25 cellular contexts compared by ENCODE assay signal in the genomic region with DNA sequence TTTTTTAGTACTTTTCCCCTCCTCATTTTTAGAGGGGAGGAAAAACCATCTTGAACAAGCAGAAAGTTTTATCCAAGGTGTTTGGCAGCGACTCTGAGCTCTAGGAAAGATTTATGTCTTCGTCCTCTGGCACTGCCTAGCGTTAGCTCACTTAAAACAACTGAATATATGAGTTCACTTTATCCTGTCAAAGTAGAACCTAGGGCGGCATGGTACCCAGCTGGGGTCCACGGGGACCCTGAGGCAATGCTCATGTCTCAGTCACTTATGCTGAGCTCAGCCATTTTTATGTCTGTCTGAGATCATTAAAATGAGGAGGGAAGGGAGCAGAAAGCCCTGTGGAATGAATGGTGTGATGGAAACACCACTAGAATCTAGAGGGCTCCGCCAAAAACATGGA. TPM values are rescaled to one million over a fixed set of nuclear protein-coding genes. Genes with fewer than 3 reads are reported as not detected.
DNase-seq lines count a peak whose midpoint lies in the region; ATAC-seq, FAIRE-seq and TF ChIP-seq lines count a peak whose summit lies in the region.
"Had no signal": no experiment of that assay in that cellular context is flagged by ENCODE, and none has a peak within 500 bp of the region (broad histone marks: within the 10 kb centered on the region; RNA-seq: fewer than 3 reads in every experiment).

No MANE protein-coding gene starts in this region.

- TF ChIP-seq EP300 in A549 (IDR thresholded peaks at IDR 0.05), result no peak
- no peak for TF ChIP-seq EP300 in K562 (IDR thresholded peaks at IDR 0.05; ENCODE audit: low read length)

- H3K4me3 ChIP-seq in A549 (no peak overlapping the region), HEK293 (ENCODE audit: low read depth, low read length) (no peak overlapping the region), K562 (no peak overlapping the region)
- H3K4me3 ChIP-seq: GM23248 had no signal

- no peaks in the 10 kb centered on the region for H3K9me1 ChIP-seq in K562 (ENCODE audit: control insufficient read depth, insufficient read depth, low read length)

- CTCF ChIA-PET in A549 (lab: Yijun Ruan, JAX) (interaction anchor here (0.9 to 3.7 kb wide), 3 partner anchors 8 to 259 kb away, joined by 3 to 15 read pairs (median 5); no protein-coding TSS in a partner anchor), HEK293 (lab: Yijun Ruan, JAX) (interaction anchor here (0.8 to 2.8 kb wide), 5 partner anchors 8 to 182 kb away, joined by 3 to 11 read pairs (median 7); no protein-coding TSS in a partner anchor), K562 (lab: Yijun Ruan, JAX; ENCODE audit: low intra/inter-chr PET ratio) (no interaction called here)

- no peak for TF ChIP-seq CTCF in A549 (IDR thresholded peaks at IDR 0.05)
- TF ChIP-seq CTCF in HEK293 (tag by site-specific recombination; IDR thresholded peaks at IDR 0.05), result no peak
- TF ChIP-seq CTCF in K562 (IDR thresholded peaks at IDR 0.05 in 2 of 3, conservative IDR thresholded peaks at IDR 0.05 in 1 of 3; ENCODE audit: insufficient read depth in 2 of 3, low read depth in 1 of 3, low read length in 3 of 3), result no peak
- TF ChIP-seq CTCF in omental fat pad (IDR thresholded peaks at IDR 0.05), result no peak

- peaks cover 2 to 12% of the 10 kb centered on the region in 2 experiments; a peak in 2 of 5 replicates for H3K27me3 ChIP-seq in K562 (ENCODE audit: control insufficient read depth in 2 of 2, insufficient read depth in 2 of 2, low read length in 2 of 2)
- H3K27me3 ChIP-seq: BE2C had no signal

- no peak for DNase-seq in A549 (ENCODE audit: low read depth in 1 of 2, low spot score in 1 of 2)
- no peak for DNase-seq in K562 (ENCODE audit: extremely low read depth in 1 of 4, low spot score in 3 of 4)
- no peak for DNase-seq in omental fat pad (ENCODE audit: low spot score)
- DNase-seq in stimulated activated naive CD4-positive, alpha-beta T cell treated with Interleukin-2 at 50 U/mL for 16 hours (lab: John Stamatoyannopoulos, UW), result no peak
- DNase-seq: ACHN; BE2C; C1 segment of cervical spinal cord; CD4-positive, CD25-positive, alpha-beta regulatory T cell; CD8-positive, alpha-beta memory T cell; COR-L47; DMS 273 treated with DMSO at 0.1 percent for 48 hours; DMS53; GM23248 had no signal

- no peaks in the 10 kb centered on the region for H3K9me3 ChIP-seq in A549
- no peaks in the 10 kb centered on the region for H3K9me3 ChIP-seq in HEK293 (ENCODE audit: control insufficient read depth, insufficient read depth, low read depth, low read length)
- no peaks in the 10 kb centered on the region for H3K9me3 ChIP-seq in K562 (replicated peaks; ENCODE audit: control insufficient read depth, insufficient read depth, low read depth, low read length)
- H3K9me3 ChIP-seq: BE2C had no signal

- no peak overlapping the region for H2AFZ ChIP-seq in K562 (ENCODE audit: low read depth, low read length)
- H2AFZ ChIP-seq: GM23248 had no signal

- H3K36me3 ChIP-seq in HEK293 (ENCODE audit: control insufficient read depth in 2 of 2, insufficient read depth in 1 of 2, low read length in 2 of 2), result no peaks in the 10 kb centered on the region
- H3K36me3 ChIP-seq in K562 (ENCODE audit: control insufficient read depth, insufficient read depth, low read length), result no peaks in the 10 kb centered on the region
- H3K36me3 ChIP-seq: BE2C had no signal

- WGBS in A549 (ENCODE audit: missing lambda C conversion rate), result 44% methylated on average over 6 of the region's 6 CpGs
- 5% methylated on average over 6 of the region's 6 CpGs for WGBS in K562 (ENCODE audit: insufficient coverage, low coverage, missing lambda C conversion rate)

- TF ChIP-seq RAD21 in A549 (conservative IDR thresholded peaks at IDR 0.05 in 1 of 2, IDR thresholded peaks at IDR 0.05 in 1 of 2) (no peak), K562 (CRISPR knock-in tag; conservative IDR thresholded peaks at IDR 0.05 in 1 of 2, IDR thresholded peaks at IDR 0.05 in 1 of 2) (no peak)

- ATAC-seq in A549, result no peak
- ATAC-seq in K562, result no peak
- peak; percentile 48 for ATAC-seq in omental fat pad (ENCODE audit: low FRiP score)
- no peak for ATAC-seq in HG02798 (IDR thresholded peaks at IDR 0.05; ENCODE audit: poor library complexity, unreplicated experiment)
- no peak for ATAC-seq in GM19452 (IDR thresholded peaks at IDR 0.05; ENCODE audit: unreplicated experiment)
- ATAC-seq: HCT116 had no signal

- BruUV-seq in K562 (replicated peaks; lab: Mats Ljungman, UMichigan), result no TSS peak

- in situ Hi-C loops in K562 (cut with MboI), result no loop called here

- H3K79me2 ChIP-seq in K562 (ENCODE audit: control insufficient read depth, insufficient read depth, low read length), result no peaks in the 10 kb centered on the region

- intact Hi-C loops in K562 (cut with micrococcal nuclease), result no loop called here

- no peak overlapping the region for H3K9ac ChIP-seq in K562 (ENCODE audit: insufficient read depth in 1 of 2, low read depth in 2 of 2, low read length in 2 of 2)
- H3K9ac ChIP-seq: GM23248, KMS-11 had no signal

- POLR2A ChIA-PET in A549 (lab: Yijun Ruan, JAX) (no interaction called here), HEK293 (lab: Yijun Ruan, JAX) (no interaction called here), K562 (lab: Yijun Ruan, JAX) (interaction anchor here (0.5 to 1.3 kb wide), 6 partner anchors 14 to 258 kb away, joined by 3 to 7 read pairs (median 4); partner anchors contain the start of gene VSIG10L2)

- no peak overlapping the region for H3K27ac ChIP-seq in A549
- no peak overlapping the region for H3K27ac ChIP-seq in HEK293 (ENCODE audit: extremely low read depth, low read depth, low read length)
- H3K27ac ChIP-seq in K562 (ENCODE audit: extremely low read depth, low read depth, low read length), result no peak overlapping the region
- H3K27ac ChIP-seq: GM23248, HL-60, KMS-11 had no signal

- H3K4me2 ChIP-seq in A549, result no peak overlapping the region
- H3K4me2 ChIP-seq in K562 (ENCODE audit: insufficient read depth, low read length), result no peak overlapping the region
- H3K4me2 ChIP-seq: KMS-11 had no signal

- no peaks in the 10 kb centered on the region for H4K20me1 ChIP-seq in K562 (replicated peaks; ENCODE audit: control insufficient read depth, insufficient read depth, low read length)

- H3K4me1 ChIP-seq in A549 (no peaks in the 10 kb centered on the region), HEK293 (ENCODE audit: control insufficient read depth, insufficient read depth, low read length) (no peaks in the 10 kb centered on the region), K562 (replicated peaks in 1 of 2; ENCODE audit: control insufficient read depth in 2 of 2, insufficient read depth in 2 of 2, low read length in 2 of 2) (peaks cover 4 to 9% of the 10 kb centered on the region in 2 experiments; a peak in 4 of 5 replicates)

- no peak for FAIRE-seq in A549 (lab: Jason Lieb, UNC)
- FAIRE-seq in K562 (lab: Jason Lieb, UNC), result no peak
- FAIRE-seq: G401.6, GM12891, GM19239 had no signal

- TF ChIP-seq POLR2A in A549 (IDR thresholded peaks at IDR 0.05; ENCODE audit: low read length) (no peak), K562 (conservative IDR thresholded peaks at IDR 0.05) (no peak)

RNA-seq across cellular contexts. Expression of gene VSIG10L2, which starts 14.2 kb away (rescaled TPM):
- not detected in 2 replicates for polyA plus RNA-seq in A549 (2011; rRNA removed)
- not detected in 2 replicates for polyA plus RNA-seq in A549 (2012; cell fraction: cytosol; rRNA removed)
- not detected in 2 replicates for polyA plus RNA-seq in A549 (2012; cell fraction: nucleus; rRNA removed)
- not detected in 3 replicates for polyA plus RNA-seq in A549 (2017; fragmentation: RNase III; extraction: RNeasy Plus Mini Kit Qiagen cat#74134 plus additional on column Dnase treatment)
- 0.04 TPM in 1 of 2 replicates, not detected in the other for polyA minus RNA-seq in A549 (2011; rRNA and poly(A)+ RNA removed)
- total RNA-seq in K562 (2011; cell fraction: chromatin; rRNA removed; ENCODE audit: low replicate concordance), result not detected in 2 replicates
- total RNA-seq in K562 (2011; cell fraction: nucleolus; rRNA removed), result not detected in 2 replicates
- not detected in 2 replicates for total RNA-seq in K562 (2011; cell fraction: nucleoplasm; rRNA removed)
- not detected in 2 replicates for total RNA-seq in K562 (2014; rRNA removed)
- not detected in 2 replicates for total RNA-seq in K562 (2014; rRNA removed; fragmentation: Illumina TruSeq; extraction: Trizol)
- not detected in 2 replicates for total RNA-seq in K562 (2015; rRNA removed; fragmentation: Illumina TruSeq; extraction: Trizol)
- total RNA-seq in K562 (2021), result not detected in 2 replicates
- not detected in 2 replicates for polyA plus RNA-seq in K562 (2011; rRNA removed)
- polyA plus RNA-seq in K562 (2011; cell fraction: cytosol; rRNA removed), result not detected in 2 replicates
- not detected in 2 replicates for polyA plus RNA-seq in K562 (2011; cell fraction: nucleus; rRNA removed)
- not detected in 2 replicates for polyA plus RNA-seq in K562 (2012)
- not detected in 2 replicates for polyA plus RNA-seq in K562 (2014; fragmentation: Illumina TruSeq; extraction: Trizol)
- polyA plus RNA-seq in K562 (2014; fragmentation: Nextera tagmentation; extraction: Ambion mirVana), result not detected
- polyA plus RNA-seq in K562 (2014; rRNA removed), result not detected in 2 replicates
- polyA minus RNA-seq in K562 (2011; rRNA and poly(A)+ RNA removed), result not detected in 2 replicates
- not detected in 2 replicates for polyA minus RNA-seq in K562 (2011; cell fraction: cytosol; rRNA and poly(A)+ RNA removed)
- not detected in 2 replicates for polyA minus RNA-seq in K562 (2011; cell fraction: nucleus; rRNA and poly(A)+ RNA removed)
- under 1 TPM in 1 of 4 donors, not detected in 3; 0.32 TPM for total RNA-seq in omental fat pad
- total RNA-seq: A172; CD4-positive, CD25-positive, alpha-beta regulatory T cell; CD8-positive, alpha-beta memory T cell; GM23248; H7; HT1080 had no signal
- polyA plus RNA-seq: CD4-positive, CD25-positive, alpha-beta regulatory T cell; CD8-positive, alpha-beta memory T cell; GM23248 had no signal

RNA-seq across cellular contexts. Expression of gene DDX25, which starts 27.4 kb away (rescaled TPM):
- polyA plus RNA-seq in A549 (2011; rRNA removed), result 0.01 and 0.05 TPM in 2 replicates
- not detected in 2 replicates for polyA plus RNA-seq in A549 (2012; cell fraction: cytosol; rRNA removed)
- 0.07 and 0.18 TPM in 2 replicates for polyA plus RNA-seq in A549 (2012; cell fraction: nucleus; rRNA removed)
- 0.07 TPM in 1 of 3 replicates, not detected in the others for polyA plus RNA-seq in A549 (2017; fragmentation: RNase III; extraction: RNeasy Plus Mini Kit Qiagen cat#74134 plus additional on column Dnase treatment)
- polyA minus RNA-seq in A549 (2011; rRNA and poly(A)+ RNA removed), result 0.66 TPM in 1 of 2 replicates, not detected in the other
- not detected in 2 replicates for total RNA-seq in K562 (2011; cell fraction: chromatin; rRNA removed; ENCODE audit: low replicate concordance)
- total RNA-seq in K562 (2011; cell fraction: nucleolus; rRNA removed), result not detected in 2 replicates
- total RNA-seq in K562 (2011; cell fraction: nucleoplasm; rRNA removed), result not detected in 2 replicates
- total RNA-seq in K562 (2014; rRNA removed), result not detected in 2 replicates
- not detected in 2 replicates for total RNA-seq in K562 (2014; rRNA removed; fragmentation: Illumina TruSeq; extraction: Trizol)
- total RNA-seq in K562 (2015; rRNA removed; fragmentation: Illumina TruSeq; extraction: Trizol), result not detected in 2 replicates
- not detected in 2 replicates for total RNA-seq in K562 (2021)
- polyA plus RNA-seq in K562 (2011; rRNA removed), result not detected in 2 replicates
- polyA plus RNA-seq in K562 (2011; cell fraction: cytosol; rRNA removed), result not detected in 2 replicates
- not detected in 2 replicates for polyA plus RNA-seq in K562 (2011; cell fraction: nucleus; rRNA removed)
- polyA plus RNA-seq in K562 (2012), result not detected in 2 replicates
- not detected in 2 replicates for polyA plus RNA-seq in K562 (2014; fragmentation: Illumina TruSeq; extraction: Trizol)
- not detected for polyA plus RNA-seq in K562 (2014; fragmentation: Nextera tagmentation; extraction: Ambion mirVana)
- polyA plus RNA-seq in K562 (2014; rRNA removed), result not detected in 2 replicates
- polyA minus RNA-seq in K562 (2011; rRNA and poly(A)+ RNA removed), result not detected in 2 replicates
- not detected in 2 replicates for polyA minus RNA-seq in K562 (2011; cell fraction: cytosol; rRNA and poly(A)+ RNA removed)
- not detected in 2 replicates for polyA minus RNA-seq in K562 (2011; cell fraction: nucleus; rRNA and poly(A)+ RNA removed)
- 1 to 10 TPM in 1 of 4 donors, under 1 TPM in 1, not detected in 2; 0.60 to 2.5 TPM for total RNA-seq in omental fat pad
- total RNA-seq: A172; CD4-positive, CD25-positive, alpha-beta regulatory T cell; GM23248; HT1080 had no signal
- polyA plus RNA-seq: CD4-positive, CD25-positive, alpha-beta regulatory T cell; CD8-positive, alpha-beta memory T cell; GM23248 had no signal

RNA-seq across cellular contexts. Expression of gene PUS3, which starts 28.7 kb away (rescaled TPM):
- 7.4 and 8.0 TPM in 2 replicates for polyA plus RNA-seq in A549 (2011; rRNA removed)
- 1.9 TPM in 2 replicates for polyA plus RNA-seq in A549 (2012; cell fraction: cytosol; rRNA removed)
- 0.65 and 1.2 TPM in 2 replicates for polyA plus RNA-seq in A549 (2012; cell fraction: nucleus; rRNA removed)
- 5.0 to 8.8 TPM (median 8.2 TPM) in 3 replicates for polyA plus RNA-seq in A549 (2017; fragmentation: RNase III; extraction: RNeasy Plus Mini Kit Qiagen cat#74134 plus additional on column Dnase treatment)
- polyA minus RNA-seq in A549 (2011; rRNA and poly(A)+ RNA removed), result 4.0 and 4.3 TPM in 2 replicates
- 10.6 and 25.6 TPM in 2 replicates for total RNA-seq in K562 (2011; cell fraction: chromatin; rRNA removed; ENCODE audit: low replicate concordance)
- total RNA-seq in K562 (2011; cell fraction: nucleolus; rRNA removed), result 11.3 and 13.7 TPM in 2 replicates
- total RNA-seq in K562 (2011; cell fraction: nucleoplasm; rRNA removed), result 16.8 and 17.2 TPM in 2 replicates
- total RNA-seq in K562 (2014; rRNA removed), result 16.4 and 18.4 TPM in 2 replicates
- total RNA-seq in K562 (2014; rRNA removed; fragmentation: Illumina TruSeq; extraction: Trizol), result 40.6 and 46.2 TPM in 2 replicates
- 28.4 and 35.9 TPM in 2 replicates for total RNA-seq in K562 (2015; rRNA removed; fragmentation: Illumina TruSeq; extraction: Trizol)
- 19.1 and 22.5 TPM in 2 replicates for total RNA-seq in K562 (2021)
- polyA plus RNA-seq in K562 (2011; rRNA removed), result 7.8 and 16.5 TPM in 2 replicates
- 7.4 and 7.9 TPM in 2 replicates for polyA plus RNA-seq in K562 (2011; cell fraction: cytosol; rRNA removed)
- polyA plus RNA-seq in K562 (2011; cell fraction: nucleus; rRNA removed), result 6.6 and 7.6 TPM in 2 replicates
- polyA plus RNA-seq in K562 (2012), result 14.0 and 26.5 TPM in 2 replicates
- polyA plus RNA-seq in K562 (2014; fragmentation: Illumina TruSeq; extraction: Trizol), result 25.9 and 39.0 TPM in 2 replicates
- 10 to 100 TPM; 39.6 to 49.2 TPM for polyA plus RNA-seq in K562 (2014; fragmentation: Nextera tagmentation; extraction: Ambion mirVana)
- 15.6 and 25.4 TPM in 2 replicates for polyA plus RNA-seq in K562 (2014; rRNA removed)
- polyA minus RNA-seq in K562 (2011; rRNA and poly(A)+ RNA removed), result 18.8 and 25.5 TPM in 2 replicates
- polyA minus RNA-seq in K562 (2011; cell fraction: cytosol; rRNA and poly(A)+ RNA removed), result 7.5 and 8.6 TPM in 2 replicates
- polyA minus RNA-seq in K562 (2011; cell fraction: nucleus; rRNA and poly(A)+ RNA removed), result 4.8 and 5.3 TPM in 2 replicates
- 10 to 100 TPM in 2 of 4 donors, 1 to 10 TPM in 2; 7.3 to 12.2 (median 9.5) TPM for total RNA-seq in omental fat pad

RNA-seq across cellular contexts. Expression of gene HYLS1, which starts 44.2 kb away (rescaled TPM):
- 15.1 and 18.7 TPM in 2 replicates for polyA plus RNA-seq in A549 (2011; rRNA removed)
- 5.8 and 6.2 TPM in 2 replicates for polyA plus RNA-seq in A549 (2012; cell fraction: cytosol; rRNA removed)
- 3.5 and 4.0 TPM in 2 replicates for polyA plus RNA-seq in A549 (2012; cell fraction: nucleus; rRNA removed)
- polyA plus RNA-seq in A549 (2017; fragmentation: RNase III; extraction: RNeasy Plus Mini Kit Qiagen cat#74134 plus additional on column Dnase treatment), result 14.6 to 16.0 TPM (median 14.9 TPM) in 3 replicates
- 8.6 and 8.8 TPM in 2 replicates for polyA minus RNA-seq in A549 (2011; rRNA and poly(A)+ RNA removed)
- 1.2 and 2.6 TPM in 2 replicates for total RNA-seq in K562 (2011; cell fraction: chromatin; rRNA removed; ENCODE audit: low replicate concordance)
- 1.5 and 1.6 TPM in 2 replicates for total RNA-seq in K562 (2011; cell fraction: nucleolus; rRNA removed)
- total RNA-seq in K562 (2011; cell fraction: nucleoplasm; rRNA removed), result 1.6 TPM in 2 replicates
- 3.3 and 3.8 TPM in 2 replicates for total RNA-seq in K562 (2014; rRNA removed)
- 4.8 and 5.7 TPM in 2 replicates for total RNA-seq in K562 (2014; rRNA removed; fragmentation: Illumina TruSeq; extraction: Trizol)
- total RNA-seq in K562 (2015; rRNA removed; fragmentation: Illumina TruSeq; extraction: Trizol), result 5.1 and 5.6 TPM in 2 replicates
- 2.7 and 3.6 TPM in 2 replicates for total RNA-seq in K562 (2021)
- 1.1 and 3.2 TPM in 2 replicates for polyA plus RNA-seq in K562 (2011; rRNA removed)
- 0.71 and 1.0 TPM in 2 replicates for polyA plus RNA-seq in K562 (2011; cell fraction: cytosol; rRNA removed)
- polyA plus RNA-seq in K562 (2011; cell fraction: nucleus; rRNA removed), result 0.73 and 1.6 TPM in 2 replicates
- 3.0 and 5.3 TPM in 2 replicates for polyA plus RNA-seq in K562 (2012)
- polyA plus RNA-seq in K562 (2014; fragmentation: Illumina TruSeq; extraction: Trizol), result 3.8 and 5.1 TPM in 2 replicates
- 1 to 10 TPM; 7.4 to 8.2 TPM for polyA plus RNA-seq in K562 (2014; fragmentation: Nextera tagmentation; extraction: Ambion mirVana)
- polyA plus RNA-seq in K562 (2014; rRNA removed), result 3.2 and 4.6 TPM in 2 replicates
- polyA minus RNA-seq in K562 (2011; rRNA and poly(A)+ RNA removed), result 0.99 and 2.9 TPM in 2 replicates
- polyA minus RNA-seq in K562 (2011; cell fraction: cytosol; rRNA and poly(A)+ RNA removed), result 0.76 TPM in 1 of 2 replicates, not detected in the other
- polyA minus RNA-seq in K562 (2011; cell fraction: nucleus; rRNA and poly(A)+ RNA removed), result 0.44 and 0.67 TPM in 2 replicates
- 1 to 10 TPM; 2.6 to 4.9 (median 3.0) TPM for total RNA-seq in omental fat pad
